8 cellular contexts compared by ENCODE assay signal in genomic region chr10:52644678-52645434, GRCh38.
DNase-seq lines count a peak whose midpoint lies in the region; ATAC-seq, FAIRE-seq and TF ChIP-seq lines count a peak whose summit lies in the region.

No MANE protein-coding gene starts in this region.

- no peaks in the 10 kb centered on the region for H3K9me3 Mint-ChIP-seq in activated naive CD8-positive, alpha-beta T cell treated with anti-CD3 and anti-CD28 coated beads for 36 hours
- peaks cover 0 to 15% (median 5%) of the 10 kb centered on the region in 8 donors for H3K9me3 Mint-ChIP-seq in CD4-positive, alpha-beta memory T cell

- peak; percentile 90 for TF ChIP-seq CTCF in AG10803 (conservative IDR thresholded peaks at IDR 0.05; ENCODE audit: low read length)
- TF ChIP-seq CTCF in hepatocyte (IDR thresholded peaks at IDR 0.05; ENCODE audit: poor library complexity) = peak; percentile 74
- TF ChIP-seq CTCF in testis (IDR thresholded peaks at IDR 0.05) = peak; percentile 67 to 80 (median 74)

- H3K36me3 ChIP-seq in hepatocyte (replicated peaks; ENCODE audit: insufficient read depth, low read depth) = no peaks in the 10 kb centered on the region
- H3K36me3 ChIP-seq in testis (ENCODE audit: low read depth, missing control alignments) = no peaks in the 10 kb centered on the region
- no peaks in the 10 kb centered on the region for H3K36me3 ChIP-seq in CD4-positive, alpha-beta memory T cell (ENCODE audit: insufficient read depth, low read length)

- TF ChIP-seq POLR2A in GM12891 (IDR thresholded peaks at IDR 0.05; ENCODE audit: low read depth, low read length) (no peak), testis (IDR thresholded peaks at IDR 0.05) (no peak)

- H3K4me3 ChIP-seq in AG10803 (ENCODE audit: low read length) (no peak overlapping the region), hepatocyte (no peak overlapping the region), testis (no peak overlapping the region)
- no peak overlapping the region for H3K4me3 ChIP-seq in CD4-positive, alpha-beta memory T cell (ENCODE audit: low read length in 2 of 2)

- WGBS in hepatocyte (ENCODE audit: low lambda C conversion rate, missing lambda C conversion rate) = 46% methylated on average over 5 of the region's 5 CpGs
- 32 to 37% methylated on average over 4 to 5 of the region's 5 CpGs for WGBS in testis, 2 donors

- DNase-seq in AG10803 (ENCODE audit: low read depth) (peak; percentile 50), GM12891 (ENCODE audit: insufficient read length, low spot score) (no peak), NCI-H146 (lab: John Stamatoyannopoulos, UW) (peak; percentile 13), hepatocyte (ENCODE audit: low spot score) (peak; percentile 65), testis (peak; percentile 69)
- DNase-seq in activated naive CD8-positive, alpha-beta T cell treated with anti-CD3 and anti-CD28 coated beads for 36 hours = peak; percentile 1
- no peak for DNase-seq in CD4-positive, alpha-beta memory T cell

- H3K9me2 ChIP-seq in hepatocyte (replicated peaks; ENCODE audit: insufficient read depth) = no peaks in the 10 kb centered on the region

- no peak overlapping the region for H3K4me3 Mint-ChIP-seq in activated naive CD8-positive, alpha-beta T cell treated with anti-CD3 and anti-CD28 coated beads for 36 hours
- no peak overlapping the region for H3K4me3 Mint-ChIP-seq in CD4-positive, alpha-beta memory T cell

- H3K9me3 ChIP-seq in hepatocyte (ENCODE audit: low read depth) (no peaks in the 10 kb centered on the region), testis (no peaks in the 10 kb centered on the region)
- H3K9me3 ChIP-seq in CD4-positive, alpha-beta memory T cell (ENCODE audit: control insufficient read depth in 1 of 2, low read length in 2 of 2) = no peaks in the 10 kb centered on the region

- H3K27me3 ChIP-seq in hepatocyte = no peaks in the 10 kb centered on the region
- H3K27me3 ChIP-seq in testis = no peaks in the 10 kb centered on the region
- H3K27me3 ChIP-seq in CD4-positive, alpha-beta memory T cell (ENCODE audit: insufficient read depth, low read length) = no peaks in the 10 kb centered on the region

- no peaks in the 10 kb centered on the region for H3K79me2 ChIP-seq in hepatocyte

- H3K27ac Mint-ChIP-seq in activated naive CD8-positive, alpha-beta T cell treated with anti-CD3 and anti-CD28 coated beads for 36 hours = no peak overlapping the region
- no peak overlapping the region for H3K27ac Mint-ChIP-seq in CD4-positive, alpha-beta memory T cell

- no peaks in the 10 kb centered on the region for H3K4me1 ChIP-seq in hepatocyte (ENCODE audit: insufficient read depth)
- H3K4me1 ChIP-seq in testis = no peaks in the 10 kb centered on the region
- H3K4me1 ChIP-seq in CD4-positive, alpha-beta memory T cell (ENCODE audit: insufficient read depth, low read length) = no peaks in the 10 kb centered on the region

- H3K36me3 Mint-ChIP-seq in activated naive CD8-positive, alpha-beta T cell treated with anti-CD3 and anti-CD28 coated beads for 36 hours = no peaks in the 10 kb centered on the region
- no peaks in the 10 kb centered on the region for H3K36me3 Mint-ChIP-seq in CD4-positive, alpha-beta memory T cell

- no peaks in the 10 kb centered on the region for H3K4me1 Mint-ChIP-seq in activated naive CD8-positive, alpha-beta T cell treated with anti-CD3 and anti-CD28 coated beads for 36 hours
- no peaks in the 10 kb centered on the region for H3K4me1 Mint-ChIP-seq in CD4-positive, alpha-beta memory T cell

- H3K4me2 ChIP-seq in hepatocyte = no peak overlapping the region

- FAIRE-seq in GM12891 (lab: Jason Lieb, UNC) = peak; percentile 76

- POLR2A ChIA-PET in CD4-positive, alpha-beta memory T cell (lab: Charles Lee; ENCODE audit: partially characterized antibody) = no interaction called here

- H3K27ac ChIP-seq in hepatocyte (no peak overlapping the region), testis (no peak overlapping the region)
- H3K27ac ChIP-seq in CD4-positive, alpha-beta memory T cell (ENCODE audit: low read depth, low read length) = no peak overlapping the region

- intact Hi-C loops in testis (cut with DNase I; ENCODE audit: low total_unique reads) = no loop called here
- intact Hi-C loops in CD4-positive, alpha-beta memory T cell (cut with micrococcal nuclease) = no loop called here

- H3K27me3 Mint-ChIP-seq in activated naive CD8-positive, alpha-beta T cell treated with anti-CD3 and anti-CD28 coated beads for 36 hours = no peaks in the 10 kb centered on the region
- H3K27me3 Mint-ChIP-seq in CD4-positive, alpha-beta memory T cell = no peaks in the 10 kb centered on the region

- no peaks in the 10 kb centered on the region for H4K20me1 ChIP-seq in hepatocyte (ENCODE audit: insufficient read depth, poor library complexity, severe bottlenecking)

- peak; percentile 88 for ATAC-seq in HG02678 (IDR thresholded peaks at IDR 0.05; ENCODE audit: unreplicated experiment)

- H2AFZ ChIP-seq in hepatocyte = no peak overlapping the region

- CTCF ChIA-PET in CD4-positive, alpha-beta memory T cell (lab: Charles Lee; ENCODE audit: partially characterized antibody) = no interaction called here

TF ChIP-seq in GM12891, 5 proteins besides CTCF, POLR2A, EP300 and RAD21:
- TF ChIP-seq TAF1 (IDR thresholded peaks at IDR 0.05; ENCODE audit: low read depth, low read length) (no peak), PAX5 (IDR thresholded peaks at IDR 0.05; ENCODE audit: insufficient read depth, low read length, severe bottlenecking) (no peak), POLR2AphosphoS5 (IDR thresholded peaks at IDR 0.05; ENCODE audit: low read depth, low read length) (no peak), SPI1 (IDR thresholded peaks at IDR 0.05; ENCODE audit: low read depth, low read length) (no peak), POU2F2 (IDR thresholded peaks at IDR 0.05; ENCODE audit: low read depth, low read length) (no peak)

Comparison
In these comparisons a context has a peak if more than half of its experiments do, and no peak if none do; other contexts are left out.
1. DNase-seq: peak in AG10803 (single experiment), NCI-H146 (single experiment), activated naive CD8-positive, alpha-beta T cell treated with anti-CD3 and anti-CD28 coated beads for 36 hours (single experiment), hepatocyte (single experiment) and testis (single experiment); none in GM12891 (single experiment) and CD4-positive, alpha-beta memory T cell (0 of 5).
2. Peak in every context shown above with its lines, with median percentiles within 50 percentile points of each other: CTCF ChIP-seq.